Comparison of ENCODE assay signal across 21 cellular contexts in genomic region chr11:123551085-123551484, GRCh38.
A peak's percentile ranks its signal among the peaks of the same experiment; 100 is the strongest.
DNase-seq lines count a peak whose midpoint lies in the region; ATAC-seq, FAIRE-seq and TF ChIP-seq lines count a peak whose summit lies in the region.
"Had no signal": no experiment of that assay in that cellular context is flagged by ENCODE, and none has a peak within 500 bp of the region (broad histone marks: within the 10 kb centered on the region; RNA-seq: fewer than 3 reads in every experiment).

No MANE protein-coding gene starts in this region.

- ATAC-seq in PC-3 = 0 out of 2 replicates have a peak, but pooled peaks have one; percentile 8
- ATAC-seq in Right ventricle myocardium superior (ENCODE audit: poor library complexity) = no peak
- ATAC-seq: CD8-positive, alpha-beta T cell had no signal

- H3K27me3 Mint-ChIP-seq in astrocyte (ENCODE audit: low read depth, unreplicated experiment) (no peaks in the 10 kb centered on the region), neural progenitor cell (ENCODE audit: insufficient read depth, low read depth) (peaks cover 5% of the 10 kb centered on the region)
- H3K27me3 Mint-ChIP-seq: B cell; CD4-positive, CD25-positive, alpha-beta regulatory T cell had no signal

- H3K27ac Mint-ChIP-seq in astrocyte (ENCODE audit: unreplicated experiment) = peak overlapping the region; percentile 12
- H3K27ac Mint-ChIP-seq in neural progenitor cell = no peak overlapping the region
- H3K27ac Mint-ChIP-seq: B cell; CD4-positive, CD25-positive, alpha-beta regulatory T cell; CD8-positive, alpha-beta T cell had no signal

- H3K9me3 Mint-ChIP-seq in astrocyte (ENCODE audit: unreplicated experiment) (no peaks in the 10 kb centered on the region), neural progenitor cell (peaks cover 2% of the 10 kb centered on the region)
- H3K9me3 Mint-ChIP-seq: CD4-positive, CD25-positive, alpha-beta regulatory T cell; CD8-positive, alpha-beta T cell had no signal

- CTCF ChIA-PET in PC-3 (lab: Charles Lee) = no interaction called here

- H3K4me2 ChIP-seq in Karpas-422 (ENCODE audit: low read depth, low read length, poor library complexity, severe bottlenecking) (no peak overlapping the region), PC-3 (ENCODE audit: low read length) (no peak overlapping the region), astrocyte (ENCODE audit: low read length) (no peak overlapping the region), neural progenitor cell (peak overlapping the region; percentile 62)
- H3K4me2 ChIP-seq: BLaER1 had no signal

- H3K9me3 ChIP-seq in Karpas-422 (ENCODE audit: low read length) = no peaks in the 10 kb centered on the region
- H3K9me3 ChIP-seq in PC-3 (ENCODE audit: low read length) = no peaks in the 10 kb centered on the region
- no peaks in the 10 kb centered on the region for H3K9me3 ChIP-seq in astrocyte (ENCODE audit: insufficient read depth, low read depth, low read length)
- H3K9me3 ChIP-seq in neural progenitor cell (ENCODE audit: low read depth) = no peaks in the 10 kb centered on the region
- H3K9me3 ChIP-seq: BLaER1, Caco-2 had no signal

- H3K9me2 ChIP-seq in Karpas-422 (replicated peaks; ENCODE audit: insufficient read depth, low read length) (no peaks in the 10 kb centered on the region), PC-3 (replicated peaks; ENCODE audit: low read length) (no peaks in the 10 kb centered on the region)

- DNase-seq in Karpas-422 (no peak), PC-3 (peak; percentile 20), astrocyte (ENCODE audit: low read depth) (no peak), neural progenitor cell (ENCODE audit: low spot score) (no peak), Right ventricle myocardium superior (no peak), GM12892 (ENCODE audit: insufficient read length) (no peak)
- no peak for DNase-seq in activated effector memory CD4-positive, alpha-beta T cell treated with anti-CD3 and anti-CD28 coated beads, Interleukin-2, amount 50 U/mL, for 16 hours
- DNase-seq: Caco-2; CD4-positive, CD25-positive, alpha-beta regulatory T cell; CD8-positive, alpha-beta T cell; DMS153; DND-41; GM23248; H7; HCEC 1CT had no signal

- no peaks in the 10 kb centered on the region for H3K27me3 ChIP-seq in Karpas-422 (ENCODE audit: low read length)
- no peaks in the 10 kb centered on the region for H3K27me3 ChIP-seq in PC-3 (ENCODE audit: low read length)
- no peaks in the 10 kb centered on the region for H3K27me3 ChIP-seq in astrocyte (ENCODE audit: insufficient read depth, low read length)
- no peaks in the 10 kb centered on the region for H3K27me3 ChIP-seq in neural progenitor cell
- H3K27me3 ChIP-seq: BLaER1 had no signal

- no peak overlapping the region for H2AFZ ChIP-seq in Karpas-422 (ENCODE audit: low read length)
- H2AFZ ChIP-seq in PC-3 (ENCODE audit: low read length) = no peak overlapping the region
- no peak overlapping the region for H2AFZ ChIP-seq in astrocyte (ENCODE audit: low read depth, low read length)
- no peak overlapping the region for H2AFZ ChIP-seq in neural progenitor cell (replicated peaks)
- H2AFZ ChIP-seq: GM23248 had no signal

- H3K36me3 Mint-ChIP-seq in astrocyte (ENCODE audit: low read depth, unreplicated experiment) (peaks cover 5% of the 10 kb centered on the region), neural progenitor cell (peaks cover 3% of the 10 kb centered on the region)
- H3K36me3 Mint-ChIP-seq: CD4-positive, CD25-positive, alpha-beta regulatory T cell had no signal

- no peaks in the 10 kb centered on the region for H3F3A ChIP-seq in PC-3 (ENCODE audit: low read length, unreplicated experiment)
- H3F3A ChIP-seq in neural progenitor cell (ENCODE audit: low read depth) = peaks cover 16% of the 10 kb centered on the region

- peaks cover 80% of the 10 kb centered on the region for H3K79me2 ChIP-seq in Karpas-422 (ENCODE audit: low read length)
- H3K79me2 ChIP-seq in PC-3 (ENCODE audit: low read length) = peaks cover 15% of the 10 kb centered on the region; the same call in 1 of the 2 replicates
- H3K79me2 ChIP-seq in astrocyte (ENCODE audit: insufficient read depth, low read length) = no peaks in the 10 kb centered on the region
- H3K79me2 ChIP-seq in neural progenitor cell (ENCODE audit: low read depth) = no peaks in the 10 kb centered on the region

- TF ChIP-seq POLR2A in GM12892 (IDR thresholded peaks at IDR 0.05; ENCODE audit: low read depth, low read length) = no peak

- H3K4me1 Mint-ChIP-seq in astrocyte (ENCODE audit: low read depth, unreplicated experiment) (peaks cover 11% of the 10 kb centered on the region), neural progenitor cell (peaks cover 16% of the 10 kb centered on the region)

- H3K4me3 Mint-ChIP-seq in astrocyte (ENCODE audit: unreplicated experiment) = no peak overlapping the region
- no peak overlapping the region for H3K4me3 Mint-ChIP-seq in neural progenitor cell
- H3K4me3 Mint-ChIP-seq: B cell; CD4-positive, CD25-positive, alpha-beta regulatory T cell; CD8-positive, alpha-beta T cell had no signal

- no peak for FAIRE-seq in astrocyte (lab: Jason Lieb, UNC)
- no peak for FAIRE-seq in GM12892 (lab: Jason Lieb, UNC)
- FAIRE-seq: G401.6, GM19239, H1 had no signal

- H3K27ac ChIP-seq in Karpas-422 (ENCODE audit: low read length) = peak overlapping the region; percentile 97; the same call in 1 of the 2 replicates
- no peak overlapping the region for H3K27ac ChIP-seq in PC-3 (ENCODE audit: low read length)
- H3K27ac ChIP-seq in astrocyte (ENCODE audit: low read depth, low read length) = no peak overlapping the region
- H3K27ac ChIP-seq in neural progenitor cell = peak overlapping the region; percentile 32
- H3K27ac ChIP-seq: BLaER1, C4-2B, GM23248 had no signal

- H3K36me3 ChIP-seq in Karpas-422 (ENCODE audit: insufficient read depth, low read length) (peaks cover 3% of the 10 kb centered on the region), PC-3 (ENCODE audit: low read depth, low read length) (no peaks in the 10 kb centered on the region), astrocyte (ENCODE audit: insufficient read depth, low read length) (no peaks in the 10 kb centered on the region), neural progenitor cell (no peaks in the 10 kb centered on the region)
- H3K36me3 ChIP-seq: BLaER1 had no signal

- no TSS peak for BruUV-seq in PC-3 (replicated peaks; lab: Mats Ljungman, UMichigan)

- POLR2A ChIA-PET in PC-3 (lab: Charles Lee; ENCODE audit: unreplicated experiment) = no interaction called here

- TF ChIP-seq CTCF in PC-3 (conservative IDR thresholded peaks at IDR 0.05; ENCODE audit: low read depth, low read length) (no peak), astrocyte (IDR thresholded peaks at IDR 0.05; ENCODE audit: insufficient read depth, low read depth, low read length) (no peak), neural progenitor cell (IDR thresholded peaks at IDR 0.05) (no peak)

- intact Hi-C loops in PC-3 (cut with micrococcal nuclease) (loop anchor here (10.0 kb wide), 1 partner anchor 146 kb away; no protein-coding TSS in a partner anchor), Right ventricle myocardium superior (cut with DNase I) (no loop called here)

- H3K4me3 ChIP-seq in Karpas-422 (ENCODE audit: low read length) = no peak overlapping the region
- H3K4me3 ChIP-seq in PC-3 (ENCODE audit: low read length) = no peak overlapping the region
- no peak overlapping the region for H3K4me3 ChIP-seq in astrocyte (ENCODE audit: insufficient read depth, low read depth, low read length)
- no peak overlapping the region for H3K4me3 ChIP-seq in neural progenitor cell
- H3K4me3 ChIP-seq: BLaER1, GM23248 had no signal

- H4K20me1 ChIP-seq in Karpas-422 (ENCODE audit: insufficient read depth, low read depth, low read length) (0 out of 2 replicates have a peak, but pooled peaks cover 3% of the 10 kb centered on the region), PC-3 (ENCODE audit: low read length) (peaks cover 7% of the 10 kb centered on the region; the same call in 1 of the 2 replicates), astrocyte (ENCODE audit: insufficient read depth, low read length) (no peaks in the 10 kb centered on the region), neural progenitor cell (ENCODE audit: low read depth) (peaks cover 20% of the 10 kb centered on the region)

- H3K9ac ChIP-seq in Karpas-422 (ENCODE audit: low read length) (no peak overlapping the region), PC-3 (ENCODE audit: low read length) (no peak overlapping the region), astrocyte (ENCODE audit: low read length) (no peak overlapping the region), neural progenitor cell (no peak overlapping the region)
- H3K9ac ChIP-seq: BLaER1, GM23248 had no signal

- H3K4me1 ChIP-seq in Karpas-422 (ENCODE audit: low read length) (peaks cover 89% of the 10 kb centered on the region), PC-3 (ENCODE audit: insufficient read depth, low read length) (peaks cover 26% of the 10 kb centered on the region), astrocyte (ENCODE audit: insufficient read depth, low read length) (peaks cover 23% of the 10 kb centered on the region), neural progenitor cell (peaks cover 21% of the 10 kb centered on the region)
- H3K4me1 ChIP-seq: Caco-2 had no signal

Comparison
In these comparisons a context has a peak if more than half of its experiments do, and no peak if none do; other contexts are left out.
1. H3K27ac ChIP-seq: peak in Karpas-422 (single experiment) and neural progenitor cell (single experiment); none in PC-3 (single experiment) and astrocyte (single experiment).